ENCODE assay signal across 1 cellular context in genomic region chr19:55157064-55157908, GRCh38.
TF ChIP-seq lines count a peak whose summit lies in the region.

Gene TNNI3 (minus strand): TSS chr19:55157732. CDS start chr19:55157589, 143 bp downstream.

TF ChIP-seq in K562, 482 proteins besides CTCF, POLR2A, EP300 and RAD21 (continued from another document and continues in another):
- TF ChIP-seq ZNF609 (CRISPR knock-in tag; IDR thresholded peaks at IDR 0.05; ENCODE audit: borderline replicate concordance) = no peak
- no peak for TF ChIP-seq ETV5 (CRISPR knock-in tag; IDR thresholded peaks at IDR 0.05; ENCODE audit: low read depth)
- TF ChIP-seq REST (CRISPR knock-in tag; IDR thresholded peaks at IDR 0.05; ENCODE audit: low read depth) = no peak
- TF ChIP-seq PCBP1 (IDR thresholded peaks at IDR 0.05; ENCODE audit: low read depth, low read length, poor library complexity, severe bottlenecking) = peak; percentile 53
- TF ChIP-seq CBX2 (IDR thresholded peaks at IDR 0.05; ENCODE audit: insufficient read depth, low read length, poor library complexity, severe bottlenecking) = no peak
- TF ChIP-seq ZKSCAN3 (CRISPR knock-in tag; IDR thresholded peaks at IDR 0.05) = no peak
- TF ChIP-seq GMEB1 (CRISPR knock-in tag; IDR thresholded peaks at IDR 0.05) = no peak
- no peak for TF ChIP-seq SAFB2 (IDR thresholded peaks at IDR 0.05; ENCODE audit: borderline replicate concordance, low read depth, low read length, severe bottlenecking)
- TF ChIP-seq SIN3B (IDR thresholded peaks at IDR 0.05; ENCODE audit: low read depth) = no peak
- TF ChIP-seq FUS (optimal IDR thresholded peaks at IDR 0.05; ENCODE audit: low read depth, low read length) = no peak
- TF ChIP-seq E2F6 (IDR thresholded peaks at IDR 0.05; ENCODE audit: borderline replicate concordance in 1 of 2, extremely low read depth in 1 of 2, insufficient read depth in 1 of 2, insufficient read length in 1 of 2, low read depth in 1 of 2, low read length in 1 of 2, poor library complexity in 1 of 2, severe bottlenecking in 1 of 2) = no peak
- no peak for TF ChIP-seq RBM14 (IDR thresholded peaks at IDR 0.05; ENCODE audit: borderline replicate concordance, insufficient read depth, low read depth, low read length)
- TF ChIP-seq TFAM (CRISPR knock-in tag; conservative IDR thresholded peaks at IDR 0.05) = no peak
- TF ChIP-seq MXD1 (CRISPR knock-in tag; IDR thresholded peaks at IDR 0.05; ENCODE audit: borderline replicate concordance, poor library complexity, severe bottlenecking) = no peak
- TF ChIP-seq LEF1 (IDR thresholded peaks at IDR 0.05) = no peak
- no peak for TF ChIP-seq TAF9B (IDR thresholded peaks at IDR 0.05; ENCODE audit: partially characterized antibody)
- no peak for TF ChIP-seq ZNF184 (CRISPR knock-in tag; IDR thresholded peaks at IDR 0.05)
- TF ChIP-seq ZBTB33 (CRISPR knock-in tag; IDR thresholded peaks at IDR 0.05) = no peak
- TF ChIP-seq SMC3 (conservative IDR thresholded peaks at IDR 0.05; ENCODE audit: insufficient read depth, low read depth, low read length) = no peak
- no peak for TF ChIP-seq MXI1 (IDR thresholded peaks at IDR 0.05; ENCODE audit: low read depth, low read length)
- TF ChIP-seq HBP1 (CRISPR knock-in tag; IDR thresholded peaks at IDR 0.05) = no peak
- no peak for TF ChIP-seq ZNF280A (IDR thresholded peaks at IDR 0.05; ENCODE audit: low read depth, partially characterized antibody)
- no peak for TF ChIP-seq ARID3B (CRISPR knock-in tag; IDR thresholded peaks at IDR 0.05; ENCODE audit: borderline replicate concordance)
- no peak for TF ChIP-seq HDAC1 (IDR thresholded peaks at IDR 0.05)
- TF ChIP-seq ESRRA (IDR thresholded peaks at IDR 0.05; ENCODE audit: borderline replicate concordance, low read depth) = peak; percentile 77; the same call in 1 of the 2 replicates
- TF ChIP-seq ZNF583 (CRISPR knock-in tag; IDR thresholded peaks at IDR 0.05) = no peak
- TF ChIP-seq FIP1L1 (IDR thresholded peaks at IDR 0.05; ENCODE audit: low read depth, low read length, poor library complexity, severe bottlenecking) = peak; percentile 39
- TF ChIP-seq SMAD1 (IDR thresholded peaks at IDR 0.05; ENCODE audit: low read depth, low read length, partially characterized antibody) = no peak
- no peak for TF ChIP-seq MYNN (IDR thresholded peaks at IDR 0.05)
- TF ChIP-seq MYNN (CRISPR knock-in tag; IDR thresholded peaks at IDR 0.05) = no peak
- TF ChIP-seq SUPT5H (IDR thresholded peaks at IDR 0.05) = no peak
- 0 out of 2 replicates have a peak, but pooled peaks have one; percentile 25 for TF ChIP-seq MTA3 (IDR thresholded peaks at IDR 0.05; ENCODE audit: borderline replicate concordance)
- TF ChIP-seq ZBTB26 (CRISPR knock-in tag; IDR thresholded peaks at IDR 0.05) = no peak
- no peak for TF ChIP-seq ZNF143 (CRISPR knock-in tag; IDR thresholded peaks at IDR 0.05)
- TF ChIP-seq ZNF444 (CRISPR knock-in tag; IDR thresholded peaks at IDR 0.05) = no peak
- TF ChIP-seq IRF1 (CRISPR knock-in tag; IDR thresholded peaks at IDR 0.05; ENCODE audit: borderline replicate concordance) = no peak
- TF ChIP-seq ZNF134 (CRISPR knock-in tag; conservative IDR thresholded peaks at IDR 0.05) = no peak
- TF ChIP-seq ZBED1 (IDR thresholded peaks at IDR 0.05) = no peak
